ENCODE assay signal across 1 cellular context in genomic region chr22:19610518-19611253, GRCh38.
TF ChIP-seq lines count a peak whose summit lies in the region.

No MANE protein-coding gene starts in this region.

TF ChIP-seq in K562, 482 proteins besides CTCF, POLR2A, EP300 and RAD21:
- peak; percentile 48; the same call in 1 of the 2 replicates for TF ChIP-seq ARID4B (CRISPR knock-in tag; IDR thresholded peaks at IDR 0.05)
- TF ChIP-seq ZNF143 (CRISPR knock-in tag; IDR thresholded peaks at IDR 0.05), result 0 out of 2 replicates have a peak, but pooled peaks have one; percentile 23
- 0 out of 2 replicates have a peak, but pooled peaks have one; percentile 31 for TF ChIP-seq SREBF1 (IDR thresholded peaks at IDR 0.05; ENCODE audit: borderline replicate concordance, low read depth, low read length)
- 0 out of 2 replicates have a peak, but pooled peaks have one; percentile 26 for TF ChIP-seq PRMT5 (CRISPR knock-in tag; IDR thresholded peaks at IDR 0.05)
- peak in 1 of 2 experiments; percentile 22; a peak in 1 of 4 replicates for TF ChIP-seq TEAD1 (CRISPR knock-in tag; IDR thresholded peaks at IDR 0.05)
- peak; percentile 46 for TF ChIP-seq CBX8 (IDR thresholded peaks at IDR 0.05; ENCODE audit: borderline replicate concordance, extremely low read depth, low read depth, low read length, poor library complexity, severe bottlenecking)
- no peak for TF ChIP-seq ZNF639 (CRISPR knock-in tag; conservative IDR thresholded peaks at IDR 0.05 in 1 of 2, IDR thresholded peaks at IDR 0.05 in 1 of 2)
- no peak for TF ChIP-seq CHD4 (IDR thresholded peaks at IDR 0.05; ENCODE audit: insufficient read depth, insufficient replicate concordance, low read depth, low read length, poor library complexity, severe bottlenecking)
- peak; percentile 87 for TF ChIP-seq ZNF740 (CRISPR knock-in tag; IDR thresholded peaks at IDR 0.05)
- no peak for TF ChIP-seq ZNF740 (tag; IDR thresholded peaks at IDR 0.05)
- TF ChIP-seq USF1 (CRISPR knock-in tag; IDR thresholded peaks at IDR 0.05), result peak; percentile 2
- TF ChIP-seq CLOCK (CRISPR knock-in tag; IDR thresholded peaks at IDR 0.05; ENCODE audit: borderline replicate concordance), result no peak
- peak in 1 of 2 experiments; percentile 39; a peak in 1 of 4 replicates for TF ChIP-seq FOXA3 (CRISPR knock-in tag; conservative IDR thresholded peaks at IDR 0.05 in 1 of 2, IDR thresholded peaks at IDR 0.05 in 1 of 2)
- TF ChIP-seq TFAP4 (CRISPR knock-in tag; IDR thresholded peaks at IDR 0.05; ENCODE audit: borderline replicate concordance), result 0 out of 2 replicates have a peak, but pooled peaks have one; percentile 35
- no peak for TF ChIP-seq JUN (IDR thresholded peaks at IDR 0.05; ENCODE audit: borderline replicate concordance, low read depth, low read length)
- peak; percentile 53; the same call in 1 of the 2 replicates for TF ChIP-seq JUN (CRISPR knock-in tag; IDR thresholded peaks at IDR 0.05; ENCODE audit: borderline replicate concordance)
- no peak for TF ChIP-seq FOXP4 (CRISPR knock-in tag; IDR thresholded peaks at IDR 0.05; ENCODE audit: borderline replicate concordance)
- peak; percentile 73; the same call in 1 of the 2 replicates for TF ChIP-seq RERE (CRISPR knock-in tag; IDR thresholded peaks at IDR 0.05; ENCODE audit: borderline replicate concordance)
- TF ChIP-seq TEAD4 (IDR thresholded peaks at IDR 0.05; ENCODE audit: low read length), result no peak
- TF ChIP-seq TEAD4 (CRISPR knock-in tag; IDR thresholded peaks at IDR 0.05; ENCODE audit: borderline replicate concordance), result 0 out of 2 replicates have a peak, but pooled peaks have one; percentile 69
